30 cellular contexts compared by ENCODE assay signal in the genomic region with DNA sequence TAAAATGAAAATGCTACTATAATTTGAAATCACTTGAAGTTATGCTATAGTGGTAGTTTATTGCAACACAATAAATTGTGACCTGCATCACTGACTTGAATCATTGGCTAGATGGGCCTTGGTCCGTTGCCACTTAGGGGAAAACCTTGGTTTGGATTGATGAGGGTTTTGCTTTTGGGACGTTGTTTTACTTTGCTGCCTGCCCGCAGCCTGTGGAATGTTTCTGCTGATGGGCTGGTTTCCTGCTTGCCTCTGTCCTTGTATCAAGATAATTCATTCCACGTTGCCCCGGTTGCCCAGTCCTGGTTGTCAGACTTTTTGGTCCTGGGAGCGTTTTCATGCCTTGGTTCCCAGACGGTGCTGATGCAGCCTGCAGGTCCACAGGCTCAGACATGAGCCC.
"Had no signal": no experiment of that assay in that cellular context is flagged by ENCODE, and none has a peak within 500 bp of the region (broad histone marks: within the 10 kb centered on the region; RNA-seq: fewer than 3 reads in every experiment).

No MANE protein-coding gene starts in this region.

- H3K27ac ChIP-seq: body of pancreas, breast epithelium, RWPE1, WERI-Rb-1 had no signal

- DNase-seq: activated CD4-positive, alpha-beta T cell treated with anti-CD3 and anti-CD28 coated beads for 1 hour; activated CD4-positive, alpha-beta T cell treated with anti-CD3 and anti-CD28 coated beads for 48 hours; activated CD4-positive, CD25-positive, alpha-beta regulatory T cell; activated CD8-positive, alpha-beta T cell treated with anti-CD3 and anti-CD28 coated beads for 36 hours; activated effector memory CD4-positive, alpha-beta T cell treated with anti-CD3 and anti-CD28 coated beads, Interleukin-2, amount 50 U/mL, for 16 hours; activated naive CD4-positive, alpha-beta T cell; activated naive CD8-positive, alpha-beta T cell treated with anti-CD3 and anti-CD28 coated beads, Interleukin-2, amount 10 ng/mL, durations not matched to agents 7 days and 5 days; activated T-cell treated with anti-CD3 and anti-CD28 coated beads, Interleukin-2, amount 50 U/mL, for 1 hour; activated T-cell treated with anti-CD3 and anti-CD28 coated beads, Interleukin-2, amount 50 U/mL, for 72 hours; body of pancreas; Karpas-422; KBM-7; NCI-H1105; NCI-H1436; NCI-H1694; NCI-H1930; NCI-H2081 treated with DMSO at 0.1 percent for 48 hours; NCI-H345; NCI-H524 treated with DMSO at 0.1 percent for 48 hours; NK-92 treated with Interleukin-12 subunit alpha and Interleukin-12 subunit beta, amount 100 ng/mL, for 24 hours; Right ventricle myocardium superior; SW 1271; T-helper 1 cell; T1000; WERI-Rb-1 had no signal

- H3K4me3 ChIP-seq: body of pancreas, breast epithelium had no signal

- H3K27ac Mint-ChIP-seq: activated CD8-positive, alpha-beta T cell treated with anti-CD3 and anti-CD28 coated beads for 36 hours; activated naive CD8-positive, alpha-beta T cell treated with anti-CD3 and anti-CD28 coated beads, Interleukin-2, amount 10 ng/mL, durations not matched to agents 7 days and 5 days; activated T-cell treated with anti-CD3 and anti-CD28 coated beads, Interleukin-2, amount 50 U/mL, for 72 hours; activated T-helper 17 cell treated with anti-CD3 and anti-CD28 coated beads, Interleukin-2, amount 50 U/mL, for 72 hours had no signal

- H3K36me3 ChIP-seq: breast epithelium had no signal

- H3K4me3 Mint-ChIP-seq: activated CD8-positive, alpha-beta T cell treated with anti-CD3 and anti-CD28 coated beads for 36 hours; activated naive CD4-positive, alpha-beta T cell treated with anti-CD3 and anti-CD28 coated beads, Interleukin-2, amount 50 U/mL, for 24 hours; activated naive CD8-positive, alpha-beta T cell treated with anti-CD3 and anti-CD28 coated beads, Interleukin-2, amount 10 ng/mL, durations not matched to agents 7 days and 5 days; activated T-cell treated with anti-CD3 and anti-CD28 coated beads, Interleukin-2, amount 50 U/mL, for 72 hours; activated T-helper 17 cell treated with anti-CD3 and anti-CD28 coated beads, Interleukin-2, amount 50 U/mL, for 72 hours had no signal

- H3K9me3 Mint-ChIP-seq: activated CD8-positive, alpha-beta T cell treated with anti-CD3 and anti-CD28 coated beads for 36 hours; activated naive CD4-positive, alpha-beta T cell treated with anti-CD3 and anti-CD28 coated beads, Interleukin-2, amount 50 U/mL, for 24 hours; activated T-cell treated with anti-CD3 and anti-CD28 coated beads, Interleukin-2, amount 50 U/mL, for 72 hours; activated T-helper 17 cell treated with anti-CD3 and anti-CD28 coated beads, Interleukin-2, amount 50 U/mL, for 72 hours had no signal

- H3K27me3 Mint-ChIP-seq: activated CD8-positive, alpha-beta T cell treated with anti-CD3 and anti-CD28 coated beads for 36 hours; activated naive CD4-positive, alpha-beta T cell treated with anti-CD3 and anti-CD28 coated beads, Interleukin-2, amount 50 U/mL, for 24 hours; activated naive CD8-positive, alpha-beta T cell treated with anti-CD3 and anti-CD28 coated beads, Interleukin-2, amount 10 ng/mL, durations not matched to agents 7 days and 5 days; activated T-helper 17 cell treated with anti-CD3 and anti-CD28 coated beads, Interleukin-2, amount 50 U/mL, for 72 hours had no signal

- H3K4me1 ChIP-seq: body of pancreas had no signal

- ATAC-seq: activated CD8-positive, alpha-beta T cell treated with anti-CD3 and anti-CD28 coated beads for 36 hours; activated T-helper 17 cell treated with anti-CD3 and anti-CD28 coated beads, Interleukin-2, amount 50 U/mL, for 72 hours; body of pancreas; PC-3 had no signal

- H3K27me3 ChIP-seq: body of pancreas, breast epithelium had no signal

- H3K9me3 ChIP-seq: body of pancreas, breast epithelium had no signal
